37 cellular contexts compared by ENCODE assay signal in genomic region chr17:36793976-36794375, GRCh38.
DNase-seq lines count a peak whose midpoint lies in the region; ATAC-seq, FAIRE-seq and TF ChIP-seq lines count a peak whose summit lies in the region.
"Had no signal": no experiment of that assay in that cellular context is flagged by ENCODE, and none has a peak within 500 bp of the region (broad histone marks: within the 10 kb centered on the region; RNA-seq: fewer than 3 reads in every experiment).

No MANE protein-coding gene starts in this region.

- no peak overlapping the region for H3K56ac ChIP-seq in H1 (replicated peaks; ENCODE audit: insufficient read length, low read depth, low read length)

- TF ChIP-seq POLR2A in HepG2 (IDR thresholded peaks at IDR 0.05; ENCODE audit: insufficient read depth in 1 of 2, low read depth in 2 of 2, low read length in 2 of 2) = no peak
- TF ChIP-seq POLR2A in right lobe of liver (IDR thresholded peaks at IDR 0.05) = no peak
- no peak for TF ChIP-seq POLR2A in H1 (IDR thresholded peaks at IDR 0.05; ENCODE audit: control extremely low read depth in 1 of 2, low read depth in 2 of 2, low read length in 2 of 2)

- intact Hi-C loops in HepG2 (cut with micrococcal nuclease; ENCODE audit: unreplicated experiment) (no loop called here), right lobe of liver (cut with DNase I) (no loop called here)

- H2BK15ac ChIP-seq in H1 (ENCODE audit: low read length) = no peak overlapping the region

- no TSS peak for BruUV-seq in HepG2 (replicated peaks; lab: Mats Ljungman, UMichigan)

- H3K27ac ChIP-seq in HepG2 (ENCODE audit: extremely low read length, insufficient read depth, low read length) = no peak overlapping the region
- no peak overlapping the region for H3K27ac ChIP-seq in right lobe of liver
- no peak overlapping the region for H3K27ac ChIP-seq in HEK293 (ENCODE audit: extremely low read depth, low read depth, low read length)
- no peak overlapping the region for H3K27ac ChIP-seq in H1 (ENCODE audit: low read depth, low read length)
- no peak overlapping the region for H3K27ac ChIP-seq in endodermal cell (ENCODE audit: low read depth, low read length)
- H3K27ac ChIP-seq: 22Rv1; A549; BLaER1; BLaER1 treated with 17β-estradiol and CSF1 and Interleukin-3, amounts not matched to agents 10 nM and 100 nM; C4-2B had no signal

- FAIRE-seq in HepG2 (lab: Jason Lieb, UNC) = no peak
- FAIRE-seq in H1 (lab: Jason Lieb, UNC) = no peak
- FAIRE-seq: A204.1, A549, D721Med had no signal

- no peak overlapping the region for H4K8ac ChIP-seq in H1 (ENCODE audit: extremely low read depth, insufficient read depth, low read length)

- CTCF ChIA-PET in HepG2 (lab: Yijun Ruan, JAX; ENCODE audit: low intra/inter-chr PET ratio, low total read pairs) = no interaction called here
- CTCF ChIA-PET in HEK293 (lab: Yijun Ruan, JAX) = no interaction called here
- CTCF ChIA-PET in H1 (lab: Charles Lee; ENCODE audit: partially characterized antibody) = interaction anchor here (0.5 to 4.0 kb wide), 4 partner anchors 9 to 1514 kb away, joined by 3 to 17 read pairs (median 5); no protein-coding TSS in a partner anchor

- H2BK12ac ChIP-seq in H1 (ENCODE audit: low read depth, low read length) = no peak overlapping the region

- H3K4me3 ChIP-seq in HepG2 (replicated peaks in 1 of 3; ENCODE audit: insufficient read depth in 1 of 3, low read depth in 2 of 3, low read length in 3 of 3) = no peak overlapping the region
- no peak overlapping the region for H3K4me3 ChIP-seq in right lobe of liver
- H3K4me3 ChIP-seq in HEK293 (ENCODE audit: low read depth, low read length) = no peak overlapping the region
- no peak overlapping the region for H3K4me3 ChIP-seq in H1 (ENCODE audit: extremely low read depth in 1 of 4, insufficient read depth in 2 of 4, low read depth in 3 of 4, low read length in 4 of 4)
- no peak overlapping the region for H3K4me3 ChIP-seq in endodermal cell (ENCODE audit: low read length)
- H3K4me3 ChIP-seq: A549; BLaER1; BLaER1 treated with 17β-estradiol and CSF1 and Interleukin-3, amounts not matched to agents 10 nM and 100 nM had no signal

- 0% methylated on average over 2 of the region's 2 CpGs for WGBS in HepG2 (ENCODE audit: low lambda C conversion rate)
- 67% methylated on average over 1 of the region's 2 CpGs for WGBS in right lobe of liver (ENCODE audit: insufficient coverage, low coverage, low lambda C conversion rate, missing lambda C conversion rate)
- 88% methylated on average over 2 of the region's 2 CpGs; no CpG with 5 or more reads in 1 of the 2 experiments for WGBS in H1 (ENCODE audit: extremely low coverage in 1 of 2, insufficient coverage in 1 of 2, insufficient read length in 1 of 2, insufficient replicate concordance in 2 of 2, low coverage in 1 of 2, low lambda C conversion rate in 2 of 2, missing lambda C conversion rate in 1 of 2), 2 experiments
- 88% methylated on average over 2 of the region's 2 CpGs; no CpG with 5 or more reads in 1 of the 2 experiments for WGBS in endodermal cell (ENCODE audit: insufficient coverage in 1 of 2, insufficient read length in 1 of 2), 2 experiments

- TF ChIP-seq EP300 in HepG2 (IDR thresholded peaks at IDR 0.05; ENCODE audit: low read depth in 2 of 2, low read length in 2 of 2) (no peak), HepG2 (CRISPR knock-in tag; IDR thresholded peaks at IDR 0.05; ENCODE audit: borderline replicate concordance) (no peak), H1 (IDR thresholded peaks at IDR 0.05; ENCODE audit: borderline replicate concordance in 1 of 2, low read depth in 2 of 2, low read length in 2 of 2) (no peak)

- H3K79me2 ChIP-seq in HepG2 (ENCODE audit: insufficient read depth, low read length) (no peaks in the 10 kb centered on the region), H1 (ENCODE audit: control insufficient read depth in 1 of 2, insufficient read depth in 2 of 2, low read length in 2 of 2) (no peaks in the 10 kb centered on the region)

- H3K27me3 Mint-ChIP-seq in endodermal cell (ENCODE audit: insufficient read depth) = no peaks in the 10 kb centered on the region

- H3K36me3 ChIP-seq in HepG2 (replicated peaks in 1 of 2; ENCODE audit: control insufficient read depth in 1 of 2, insufficient read depth in 2 of 2, low read length in 2 of 2) = no peaks in the 10 kb centered on the region
- no peaks in the 10 kb centered on the region for H3K36me3 ChIP-seq in right lobe of liver
- no peaks in the 10 kb centered on the region for H3K36me3 ChIP-seq in HEK293 (ENCODE audit: control insufficient read depth in 2 of 2, insufficient read depth in 1 of 2, low read length in 2 of 2)
- no peaks in the 10 kb centered on the region for H3K36me3 ChIP-seq in H1 (ENCODE audit: control insufficient read depth in 2 of 4, insufficient read depth in 4 of 4, low read length in 3 of 4)
- no peaks in the 10 kb centered on the region for H3K36me3 ChIP-seq in endodermal cell (ENCODE audit: control insufficient read depth, insufficient read depth, low read length)
- H3K36me3 ChIP-seq: BE2C; BLaER1; BLaER1 treated with 17β-estradiol and CSF1 and Interleukin-3, amounts not matched to agents 10 nM and 100 nM had no signal

- TF ChIP-seq CTCF in HepG2 (CRISPR knock-in tag; IDR thresholded peaks at IDR 0.05) = no peak
- no peak for TF ChIP-seq CTCF in right lobe of liver (IDR thresholded peaks at IDR 0.05)
- no peak for TF ChIP-seq CTCF in HEK293 (tag by site-specific recombination; IDR thresholded peaks at IDR 0.05)
- no peak for TF ChIP-seq CTCF in H1 (IDR thresholded peaks at IDR 0.05; ENCODE audit: control extremely low read depth in 1 of 3, insufficient read depth in 1 of 3, low read depth in 1 of 3, low read length in 3 of 3)
- TF ChIP-seq CTCF in endodermal cell (conservative IDR thresholded peaks at IDR 0.05) = no peak

- no peak overlapping the region for H3K18ac ChIP-seq in H1 (ENCODE audit: extremely low read depth, low read length)

- POLR2A ChIA-PET in HepG2 (lab: Yijun Ruan, JAX) = no interaction called here
- POLR2A ChIA-PET in HEK293 (lab: Yijun Ruan, JAX) = no interaction called here
- POLR2A ChIA-PET in H1 (lab: Charles Lee; ENCODE audit: partially characterized antibody) = no interaction called here

- no peaks in the 10 kb centered on the region for H3K9me3 Mint-ChIP-seq in endodermal cell
- H3K9me3 Mint-ChIP-seq: CD14-positive monocyte; CD4-positive, alpha-beta T cell; CD8-positive, alpha-beta T cell had no signal

- peak overlapping the region; percentile 56 for H4K91ac ChIP-seq in H1 (replicated peaks; ENCODE audit: insufficient read length, low read length)

- no peak overlapping the region for H3K27ac Mint-ChIP-seq in endodermal cell
- H3K27ac Mint-ChIP-seq: B cell; CD14-positive monocyte; CD4-positive, alpha-beta memory T cell; CD4-positive, alpha-beta T cell; CD4-positive, CD25-positive, alpha-beta regulatory T cell; CD8-positive, alpha-beta memory T cell; CD8-positive, alpha-beta T cell had no signal

- H3K14ac ChIP-seq in H1 (ENCODE audit: insufficient read length) = no peak overlapping the region

- no peak overlapping the region for H4K5ac ChIP-seq in H1 (ENCODE audit: insufficient read length, low read depth, low read length)

- DNase-seq in HepG2 (ENCODE audit: low spot score) (no peak), right lobe of liver (no peak), H1 (ENCODE audit: low read depth in 1 of 2, low spot score in 2 of 2) (no peak), endodermal cell (peak; percentile 23), RKO (ENCODE audit: low spot score) (no peak), H4 (ENCODE audit: low spot score) (no peak), DMS153 treated with DMSO at 0.1 percent for 48 hours (lab: John Stamatoyannopoulos, UW; ENCODE audit: unreplicated experiment) (no peak)
- DNase-seq: 8988T; ACHN; AML-193; BE2C; C1 segment of cervical spinal cord; Caco-2; Calu3; CD4-positive, alpha-beta memory T cell; CD4-positive, alpha-beta T cell; CD4-positive, CD25-positive, alpha-beta regulatory T cell; CD8-positive, alpha-beta memory T cell; CD8-positive, alpha-beta T cell; COR-L47; DMS 273 treated with DMSO at 0.1 percent for 48 hours; DMS153; DMS53; DMS79; DMS79 treated with DMSO at 0.1 percent for 48 hours; DND-41; EL had no signal

- in situ Hi-C loops in HepG2 (cut with HindIII; ENCODE audit: extremely low pct_ligation_motif_present, low pct_unique_long_range_greater_than_20kb) = no loop called here

- H3K36me3 Mint-ChIP-seq in endodermal cell (ENCODE audit: low read depth) = no peaks in the 10 kb centered on the region
- H3K36me3 Mint-ChIP-seq: CD14-positive monocyte; CD4-positive, alpha-beta memory T cell; CD8-positive, alpha-beta memory T cell; CD8-positive, alpha-beta T cell had no signal

- peaks cover 10% of the 10 kb centered on the region for H3K4me1 ChIP-seq in HepG2 (ENCODE audit: insufficient read depth, low read length)
- peaks cover 0 to 3% (median 0%) of the 10 kb centered on the region in 4 donors for H3K4me1 ChIP-seq in right lobe of liver
- no peaks in the 10 kb centered on the region for H3K4me1 ChIP-seq in HEK293 (ENCODE audit: control insufficient read depth, insufficient read depth, low read length)
- H3K4me1 ChIP-seq in H1 (replicated peaks in 1 of 4; ENCODE audit: control insufficient read depth in 3 of 4, insufficient read depth in 4 of 4, low read length in 3 of 4) = peaks cover 6 to 14% (median 10%) of the 10 kb centered on the region in 4 experiments
- H3K4me1 ChIP-seq in endodermal cell (ENCODE audit: control insufficient read depth, insufficient read depth, low read length) = peaks cover 8% of the 10 kb centered on the region
- H3K4me1 ChIP-seq: A549; BE2C; BLaER1; BLaER1 treated with 17β-estradiol and CSF1 and Interleukin-3, amounts not matched to agents 10 nM and 100 nM; Caco-2 had no signal

- no peaks in the 10 kb centered on the region for H3K9me3 ChIP-seq in HepG2 (ENCODE audit: low read length)
- no peaks in the 10 kb centered on the region for H3K9me3 ChIP-seq in right lobe of liver
- H3K9me3 ChIP-seq in HEK293 (ENCODE audit: control insufficient read depth, insufficient read depth, low read depth, low read length) = no peaks in the 10 kb centered on the region
- no peaks in the 10 kb centered on the region for H3K9me3 ChIP-seq in H1 (ENCODE audit: insufficient read depth in 2 of 2, low read depth in 1 of 2, low read length in 1 of 2)
- H3K9me3 ChIP-seq in endodermal cell (ENCODE audit: control insufficient read depth, low read length) = no peaks in the 10 kb centered on the region
- H3K9me3 ChIP-seq: A549; BE2C; BLaER1; BLaER1 treated with 17β-estradiol and CSF1 and Interleukin-3, amounts not matched to agents 10 nM and 100 nM; Caco-2 had no signal

- no peak overlapping the region for H3K4me3 Mint-ChIP-seq in endodermal cell
- H3K4me3 Mint-ChIP-seq: B cell; CD14-positive monocyte; CD4-positive, alpha-beta memory T cell; CD4-positive, alpha-beta T cell; CD4-positive, CD25-positive, alpha-beta regulatory T cell; CD8-positive, alpha-beta memory T cell; CD8-positive, alpha-beta T cell had no signal

- no peak overlapping the region for H3K4me2 ChIP-seq in HepG2 (ENCODE audit: low read depth, low read length)
- H3K4me2 ChIP-seq in H1 (ENCODE audit: insufficient read depth in 1 of 2, low read depth in 2 of 2, low read length in 2 of 2) = no peak overlapping the region
- H3K4me2 ChIP-seq: A549; BLaER1; BLaER1 treated with 17β-estradiol and CSF1 and Interleukin-3, amounts not matched to agents 10 nM and 100 nM had no signal

- H2BK5ac ChIP-seq in H1 (ENCODE audit: low read depth, low read length) = no peak overlapping the region

- TF ChIP-seq RAD21 in HepG2 (CRISPR knock-in tag; IDR thresholded peaks at IDR 0.05) (no peak), H1 (IDR thresholded peaks at IDR 0.05 in 1 of 2, conservative IDR thresholded peaks at IDR 0.05 in 1 of 2; ENCODE audit: low read depth in 2 of 2, low read length in 2 of 2) (no peak)

- no peaks in the 10 kb centered on the region for H3K23me2 ChIP-seq in H1 (ENCODE audit: low read depth, low read length)

- no peak for ATAC-seq in HepG2
- no peak for ATAC-seq in right lobe of liver
- ATAC-seq: CD8-positive, alpha-beta T cell had no signal

- H3K27me3 ChIP-seq in HepG2 (ENCODE audit: control insufficient read depth in 1 of 2, insufficient read depth in 2 of 2, low read length in 2 of 2) = peaks cover 0 to 13% of the 10 kb centered on the region in 2 experiments; a peak in 2 of 5 replicates
- peaks cover 0 to 7% of the 10 kb centered on the region in 2 donors for H3K27me3 ChIP-seq in right lobe of liver
- H3K27me3 ChIP-seq in H1 (replicated peaks in 1 of 4; ENCODE audit: control insufficient read depth in 3 of 4, extremely low read depth in 1 of 4, insufficient read depth in 3 of 4, low read length in 3 of 4) = no peaks in the 10 kb centered on the region; a peak in 1 of 7 replicates
- no peaks in the 10 kb centered on the region for H3K27me3 ChIP-seq in endodermal cell (ENCODE audit: control insufficient read depth, insufficient read depth, low read length, poor library complexity, severe bottlenecking)
- H3K27me3 ChIP-seq: BE2C; BLaER1; BLaER1 treated with 17β-estradiol and CSF1 and Interleukin-3, amounts not matched to agents 10 nM and 100 nM had no signal

- no peak overlapping the region for H2AK5ac ChIP-seq in H1 (ENCODE audit: low read depth, low read length)

- no peak overlapping the region for H3K4ac ChIP-seq in H1 (replicated peaks; ENCODE audit: insufficient read length, low read depth, low read length)

- no peak overlapping the region for H3K23ac ChIP-seq in H1 (ENCODE audit: insufficient read length)

- H2AFZ ChIP-seq in HepG2 (ENCODE audit: low read length) (no peak overlapping the region), H1 (ENCODE audit: low read length) (no peak overlapping the region)

- no peak overlapping the region for H2BK120ac ChIP-seq in H1 (replicated peaks; ENCODE audit: low read depth, low read length)

- H2BK20ac ChIP-seq in H1 (ENCODE audit: low read length) = no peak overlapping the region

- H3K79me1 ChIP-seq in H1 (ENCODE audit: low read depth, low read length) = peaks cover 2% of the 10 kb centered on the region; the same call in 1 of the 2 replicates

- H3K4me1 Mint-ChIP-seq in endodermal cell = peaks cover 17% of the 10 kb centered on the region
- H3K4me1 Mint-ChIP-seq: B cell; CD14-positive monocyte; CD4-positive, alpha-beta memory T cell; CD8-positive, alpha-beta memory T cell had no signal

- no peak overlapping the region for H3K9ac ChIP-seq in HepG2 (ENCODE audit: insufficient read depth, low read depth, low read length)
- no peak overlapping the region for H3K9ac ChIP-seq in H1 (replicated peaks in 1 of 4; ENCODE audit: extremely low read depth in 1 of 4, low read depth in 3 of 4, low read length in 3 of 4)
- H3K9ac ChIP-seq in endodermal cell (ENCODE audit: extremely low read depth, low read length, poor library complexity, severe bottlenecking) = no peak overlapping the region
- H3K9ac ChIP-seq: BLaER1; BLaER1 treated with 17β-estradiol and CSF1 and Interleukin-3, amounts not matched to agents 10 nM and 100 nM had no signal

- H4K20me1 ChIP-seq in HepG2 (ENCODE audit: insufficient read depth, low read length) = no peaks in the 10 kb centered on the region
- H4K20me1 ChIP-seq in H1 (replicated peaks in 1 of 2; ENCODE audit: control insufficient read depth in 1 of 2, insufficient read depth in 2 of 2, low read length in 2 of 2) = no peaks in the 10 kb centered on the region
- H4K20me1 ChIP-seq: BLaER1; BLaER1 treated with 17β-estradiol and CSF1 and Interleukin-3, amounts not matched to agents 10 nM and 100 nM had no signal
